In genomic region chr15:32649336-32649735, GRCh38 we compare ENCODE assay signal across 12 cellular contexts. TPM values are rescaled to one million over a fixed set of nuclear protein-coding genes. Genes with fewer than 3 reads are reported as not detected.
DNase-seq lines count a peak whose midpoint lies in the region; ATAC-seq and TF ChIP-seq lines count a peak whose summit lies in the region.
"Had no signal": no experiment of that assay in that cellular context is flagged by ENCODE, and none has a peak within 500 bp of the region (broad histone marks: within the 10 kb centered on the region; RNA-seq: fewer than 3 reads in every experiment).

No MANE protein-coding gene starts in this region.

- in situ Hi-C loops in KBM-7 (cut with MboI; ENCODE audit: low pct_unique_long_range_greater_than_20kb, low sequenced_read_pairs) = no loop called here

- peaks cover 2 to 5% of the 10 kb centered on the region in 2 donors for H3K36me3 Mint-ChIP-seq in activated T-cell treated with anti-CD3 and anti-CD28 coated beads, Interleukin-2, amount 50 U/mL, for 72 hours (ENCODE audit: insufficient read depth in 2 of 2)

- H3K27ac ChIP-seq in AG04450 (ENCODE audit: low read depth, low read length) = no peak overlapping the region
- H3K27ac ChIP-seq in VCaP = peak overlapping the region; percentile 45; the same call in 1 of the 2 replicates
- H3K27ac ChIP-seq: thoracic aorta had no signal

- H3K27me3 ChIP-seq in AG04450 (ENCODE audit: control insufficient read depth, insufficient read depth, low read length) = no peaks in the 10 kb centered on the region
- H3K27me3 ChIP-seq in H7 (ENCODE audit: control insufficient read depth, insufficient read depth, low read length) = no peaks in the 10 kb centered on the region

- no peak overlapping the region for H3K4me3 ChIP-seq in AG04450 (ENCODE audit: low read depth, low read length)
- no peak overlapping the region for H3K4me3 ChIP-seq in H7 (ENCODE audit: insufficient read depth, low read depth, low read length)
- H3K4me3 ChIP-seq: thoracic aorta had no signal

- POLR2A ChIA-PET in AG04450 (lab: Yijun Ruan, JAX) = no interaction called here

- no peaks in the 10 kb centered on the region for H3K9me3 ChIP-seq in AG04450 (ENCODE audit: control insufficient read depth, insufficient read depth, low read length)
- H3K9me3 ChIP-seq: thoracic aorta had no signal

- H3K9me3 Mint-ChIP-seq in activated T-cell treated with anti-CD3 and anti-CD28 coated beads, Interleukin-2, amount 50 U/mL, for 72 hours = no peaks in the 10 kb centered on the region

- peaks cover 6% of the 10 kb centered on the region for H3K4me1 Mint-ChIP-seq in activated T-cell treated with anti-CD3 and anti-CD28 coated beads, Interleukin-2, amount 50 U/mL, for 72 hours (ENCODE audit: low read depth)

- no peak for ATAC-seq in activated T-cell treated with anti-CD3 and anti-CD28 coated beads, Interleukin-2, amount 50 U/mL, for 72 hours (replicated peaks in 1 of 2)
- ATAC-seq in GM21528 (IDR thresholded peaks at IDR 0.05; ENCODE audit: low FRiP score, unreplicated experiment) = no peak

- CTCF ChIA-PET in AG04450 (lab: Charles Lee) = interaction anchor here (0.6 to 4.2 kb wide), 39 partner anchors 7 to 532 kb away, joined by 3 to 76 read pairs (median 4); partner anchors contain the start of gene SCG5

- H3K27ac Mint-ChIP-seq in activated T-cell treated with anti-CD3 and anti-CD28 coated beads, Interleukin-2, amount 50 U/mL, for 72 hours = no peak overlapping the region

- TF ChIP-seq CTCF in AG04450 (IDR thresholded peaks at IDR 0.05; ENCODE audit: low read depth, low read length) = peak; percentile 61
- peak; percentile 71 for TF ChIP-seq CTCF in VCaP (conservative IDR thresholded peaks at IDR 0.05)

- no peaks in the 10 kb centered on the region for H3K36me3 ChIP-seq in H7 (replicated peaks; ENCODE audit: control insufficient read depth, insufficient read depth, low read length)
- H3K36me3 ChIP-seq: thoracic aorta had no signal

- H3K4me3 Mint-ChIP-seq in activated T-cell treated with anti-CD3 and anti-CD28 coated beads, Interleukin-2, amount 50 U/mL, for 72 hours = no peak overlapping the region

- no peaks in the 10 kb centered on the region for H3K27me3 Mint-ChIP-seq in activated T-cell treated with anti-CD3 and anti-CD28 coated beads, Interleukin-2, amount 50 U/mL, for 72 hours (ENCODE audit: low read depth)

- no peak for DNase-seq in AG04450 (ENCODE audit: low read depth, low spot score)
- peak; percentile 67 for DNase-seq in H7
- DNase-seq in iPS-NIHi7 (ENCODE audit: extremely low spot score) = peak; percentile 56
- no peak for DNase-seq in activated T-cell treated with anti-CD3 and anti-CD28 coated beads, Interleukin-2, amount 50 U/mL, for 72 hours
- DNase-seq in HK-2 (ENCODE audit: unreplicated experiment) = no peak
- DNase-seq in KBM-7 = no peak
- DNase-seq: amygdala; NCI-H774; stimulated activated CD4-positive, alpha-beta T cell treated with anti-CD3 and anti-CD28 coated beads, Interleukin-1b, Interleukin-23, amount 100 ng/mL, for 48 hours had no signal

RNA-seq across cellular contexts. Expression of gene SCG5, which starts 7.8 kb away (rescaled TPM):
- 39.2 and 44.4 TPM in 2 replicates for polyA plus RNA-seq in AG04450 (2011; rRNA removed)
- 7.2 and 11.0 TPM in 2 replicates for polyA minus RNA-seq in AG04450 (2011; rRNA and poly(A)+ RNA removed)
- 6.0 and 21.2 TPM in 2 replicates for total RNA-seq in H7 (2014; rRNA removed; shearing (Covaris generic))
- total RNA-seq in activated T-cell treated with anti-CD3 and anti-CD28 coated beads, Interleukin-2, amount 50 U/mL, for 72 hours = 1 to 10 TPM; 3.5 to 4.7 TPM

RNA-seq across cellular contexts. Expression of gene ARHGAP11A, which starts 34.0 kb away (rescaled TPM):
- 7.1 and 9.1 TPM in 2 replicates for polyA plus RNA-seq in AG04450 (2011; rRNA removed)
- polyA minus RNA-seq in AG04450 (2011; rRNA and poly(A)+ RNA removed) = 3.4 and 7.6 TPM in 2 replicates
- total RNA-seq in H7 (2014; rRNA removed; shearing (Covaris generic)) = 40.9 and 53.1 TPM in 2 replicates
- total RNA-seq in activated T-cell treated with anti-CD3 and anti-CD28 coated beads, Interleukin-2, amount 50 U/mL, for 72 hours = 100 to 1,000 TPM; 108 to 132 TPM

RNA-seq across cellular contexts. Expression of gene GOLGA8N, which starts 56.1 kb away (rescaled TPM):
- polyA plus RNA-seq in AG04450 (2011; rRNA removed) = 3.2 and 3.7 TPM in 2 replicates
- 4.1 and 6.1 TPM in 2 replicates for polyA minus RNA-seq in AG04450 (2011; rRNA and poly(A)+ RNA removed)
- 0.80 and 0.81 TPM in 2 replicates for total RNA-seq in H7 (2014; rRNA removed; shearing (Covaris generic))
- 1 to 10 TPM; 4.4 to 6.5 TPM for total RNA-seq in activated T-cell treated with anti-CD3 and anti-CD28 coated beads, Interleukin-2, amount 50 U/mL, for 72 hours

Comparison
In these comparisons a context has a peak if more than half of its experiments do, and no peak if none do; other contexts are left out.
1. DNase-seq: peak in H7 (single experiment) and iPS-NIHi7 (single experiment); none in AG04450 (single experiment), activated T-cell treated with anti-CD3 and anti-CD28 coated beads, Interleukin-2, amount 50 U/mL, for 72 hours (0 of 2), HK-2 (single experiment) and KBM-7 (single experiment).